21 cellular contexts compared by ENCODE assay signal in the genomic region with DNA sequence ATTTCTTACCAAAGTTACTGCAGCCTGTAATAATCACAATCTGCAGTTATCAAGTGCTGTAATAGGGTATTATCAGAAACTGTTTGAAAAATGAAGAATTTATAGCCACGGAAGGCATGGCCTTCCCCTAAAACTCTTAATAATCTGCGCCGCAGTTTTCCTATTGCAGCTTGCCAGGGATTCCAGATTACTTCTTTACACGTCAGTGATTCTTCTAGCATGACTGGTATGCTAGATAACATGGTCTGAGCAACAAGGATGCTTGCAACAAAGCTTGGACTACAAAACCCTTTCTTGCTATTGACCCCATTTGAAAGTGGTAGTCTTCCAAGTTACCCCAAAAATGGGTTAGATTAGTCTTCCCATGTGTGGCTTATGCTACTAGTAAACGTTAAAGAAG. TPM values are rescaled to one million over a fixed set of nuclear protein-coding genes. Genes with fewer than 3 reads are reported as not detected.
DNase-seq lines count a peak whose midpoint lies in the region; ATAC-seq and TF ChIP-seq lines count a peak whose summit lies in the region.
"Had no signal": no experiment of that assay in that cellular context is flagged by ENCODE, and none has a peak within 500 bp of the region (broad histone marks: within the 10 kb centered on the region; RNA-seq: fewer than 3 reads in every experiment).

No MANE protein-coding gene starts in this region.

- DNase-seq in right cardiac atrium (no peak), left ventricle myocardium inferior (no peak), astrocyte of the hippocampus (ENCODE audit: low read depth, low spot score) (peak; percentile 21), fibroblast of the aortic adventitia (ENCODE audit: low read depth) (peak; percentile 58), mucosa of descending colon (no peak)
- DNase-seq: C1 segment of cervical spinal cord; Calu3; CD4-positive, alpha-beta memory T cell; COR-L47; DMS53; DMS79 treated with DMSO at 0.1 percent for 48 hours; GF-D8; GOT3; HFFc6 had no signal

- H3K4me3 ChIP-seq in right cardiac atrium (ENCODE audit: low read length) (no peak overlapping the region), left ventricle myocardium inferior (no peak overlapping the region), fibroblast of the aortic adventitia (ENCODE audit: low read depth, low read length) (no peak overlapping the region), mucosa of descending colon (no peak overlapping the region)
- H3K4me3 ChIP-seq: HAP-1 had no signal

- H3K4me1 ChIP-seq in right cardiac atrium (ENCODE audit: control insufficient read depth, insufficient read depth, low read length) (no peaks in the 10 kb centered on the region), left ventricle myocardium inferior (no peaks in the 10 kb centered on the region), mucosa of descending colon (ENCODE audit: low read depth) (no peaks in the 10 kb centered on the region)
- H3K4me1 ChIP-seq: HAP-1 had no signal

- no peaks in the 10 kb centered on the region for H3K27me3 ChIP-seq in right cardiac atrium (ENCODE audit: control insufficient read depth, insufficient read depth)
- H3K27me3 ChIP-seq in left ventricle myocardium inferior (ENCODE audit: low read depth): no peaks in the 10 kb centered on the region

- TF ChIP-seq CTCF in left ventricle myocardium inferior (IDR thresholded peaks at IDR 0.05; ENCODE audit: borderline replicate concordance) (no peak), fibroblast of the aortic adventitia (IDR thresholded peaks at IDR 0.05; ENCODE audit: insufficient read depth, low read length) (no peak), mucosa of descending colon (IDR thresholded peaks at IDR 0.05) (no peak)

- H3K27ac ChIP-seq in right cardiac atrium (ENCODE audit: low read length): no peak overlapping the region
- no peak overlapping the region for H3K27ac ChIP-seq in left ventricle myocardium inferior (replicated peaks)

- intact Hi-C loops in right cardiac atrium (cut with DNase I) (no loop called here), left ventricle myocardium inferior (cut with micrococcal nuclease) (no loop called here), mucosa of descending colon (cut with DNase I, micrococcal nuclease) (no loop called here)

- H3K36me3 ChIP-seq in left ventricle myocardium inferior (no peaks in the 10 kb centered on the region), mucosa of descending colon (ENCODE audit: low read depth) (no peaks in the 10 kb centered on the region)
- H3K36me3 ChIP-seq: HAP-1 had no signal

- ATAC-seq in right cardiac atrium: peak; percentile 56 to 62
- no peak for ATAC-seq in HG02840 (IDR thresholded peaks at IDR 0.05; ENCODE audit: low FRiP score, unreplicated experiment)
- ATAC-seq in mucosa of descending colon: no peak

- WGBS in right cardiac atrium: 41% methylated on average over 5 of the region's 5 CpGs

- no peaks in the 10 kb centered on the region for H3K9me3 ChIP-seq in right cardiac atrium (ENCODE audit: control insufficient read depth, low read length)
- H3K9me3 ChIP-seq in left ventricle myocardium inferior (replicated peaks): no peaks in the 10 kb centered on the region
- no peaks in the 10 kb centered on the region for H3K9me3 ChIP-seq in mucosa of descending colon
- H3K9me3 ChIP-seq: HAP-1 had no signal

RNA-seq across cellular contexts. Expression of gene GK2, which starts 47.2 kb away (rescaled TPM):
- total RNA-seq in right cardiac atrium (not detected), left ventricle myocardium inferior (not detected), fibroblast of the aortic adventitia (ENCODE audit: low replicate concordance) (not detected in 2 replicates), mucosa of descending colon (not detected)
- not detected for polyA plus RNA-seq in right cardiac atrium
- total RNA-seq: A172; A673; Calu3; CD4-positive, alpha-beta memory T cell; Daoy; G401; HFFc6 had no signal
- polyA plus RNA-seq: BJ; CD4-positive, alpha-beta memory T cell had no signal

Comparison
In these comparisons a context has a peak if more than half of its experiments do, and no peak if none do; other contexts are left out.
1. ATAC-seq: peak in right cardiac atrium (2 of 2); none in HG02840 (single experiment) and mucosa of descending colon (single experiment).
2. DNase-seq: peak in astrocyte of the hippocampus (single experiment) and fibroblast of the aortic adventitia (single experiment); none in right cardiac atrium (0 of 3), left ventricle myocardium inferior (single experiment) and mucosa of descending colon (0 of 3).